In the genomic region with DNA sequence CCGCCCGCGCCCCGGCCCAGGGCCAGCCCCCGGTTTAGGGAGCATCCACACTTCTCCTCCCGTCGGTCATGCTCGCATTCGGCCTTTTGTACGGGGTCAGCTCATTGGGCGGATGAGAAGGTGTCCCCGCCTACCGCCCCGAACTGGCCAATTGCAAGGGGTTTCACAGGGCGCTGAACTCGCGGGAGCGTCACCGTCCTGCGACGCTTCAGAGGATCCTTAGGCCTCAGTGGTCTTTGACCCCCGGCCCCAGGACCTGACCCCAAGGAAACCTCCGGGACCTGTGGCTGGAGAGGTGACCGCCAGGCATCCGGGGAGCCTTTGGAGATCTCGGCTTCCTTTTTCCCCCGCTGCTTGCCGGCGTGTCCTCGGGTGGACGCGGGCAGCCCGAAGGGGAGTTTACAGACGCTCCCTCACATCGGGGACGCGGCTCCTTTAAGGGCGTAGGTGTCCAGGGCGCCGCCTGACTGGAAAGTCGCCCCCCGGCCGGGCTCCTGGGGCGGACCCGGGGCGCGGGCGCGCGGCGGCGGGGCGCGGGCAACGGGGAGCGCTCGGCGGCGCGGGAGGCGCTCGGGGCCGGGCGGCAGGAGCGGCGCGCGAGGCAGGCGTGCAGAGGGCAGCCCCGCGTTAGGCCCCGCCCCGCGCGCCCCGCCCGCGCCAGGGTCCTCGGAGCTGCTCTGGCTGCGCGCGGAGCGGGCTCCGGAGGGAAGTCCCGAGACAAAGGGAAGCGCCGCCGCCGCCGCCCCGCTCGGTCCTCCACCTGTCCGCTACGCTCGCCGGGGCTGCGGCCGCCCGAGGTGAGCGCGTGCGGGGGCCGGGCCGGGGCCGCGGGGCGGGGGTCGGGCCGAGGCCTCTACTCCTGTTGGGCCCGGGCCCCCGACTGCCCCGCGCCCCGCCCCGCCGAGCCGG, we compare ENCODE assay signal across 8 cellular contexts. TPM values are rescaled to one million over a fixed set of nuclear protein-coding genes. Genes with fewer than 3 reads are reported as not detected.
DNase-seq lines count a peak whose midpoint lies in the region; ATAC-seq and TF ChIP-seq lines count a peak whose summit lies in the region.

A gene (plus strand): TSS at position 660 of the 909 bp plus-strand sequence. CDS start 4,395 bp downstream, outside the sequence.

- peaks cover 40% of the 10 kb centered on the region for H4K20me1 ChIP-seq in Loucy (ENCODE audit: insufficient read depth, low read length, poor library complexity, severe bottlenecking)

- H3K79me2 ChIP-seq in Loucy (ENCODE audit: insufficient read depth, low read length) = peaks cover 44% of the 10 kb centered on the region

- H3F3A ChIP-seq in Loucy (ENCODE audit: low read depth) = no peaks in the 10 kb centered on the region

- peak; percentile 86 for ATAC-seq in RWPE2 (ENCODE audit: low read depth)
- peak; percentile 67 to 68 for ATAC-seq in naive thymus-derived CD8-positive, alpha-beta T cell
- ATAC-seq in stimulated activated naive B cell treated with anti-CD40 and anti-IgM and Interleukin-4, amounts not matched to agents 10 μg/mL and 1 μg/mL and 100 μg/mL, for 72 hours (replicated peaks) = peak; percentile 68 to 79

- H3K27ac ChIP-seq in RWPE2 (ENCODE audit: poor library complexity, severe bottlenecking) = peak within 1 kb of the TSS; percentile 84

- DNase-seq in EH (ENCODE audit: low read depth) = peak; percentile 94
- peak; percentile 96 for DNase-seq in H4 (ENCODE audit: low spot score)
- DNase-seq in RWPE2 (ENCODE audit: low spot score) = peak; percentile 97
- peak; percentile 98 for DNase-seq in activated T-helper 2 cell treated with anti-CD3 and anti-CD28 coated beads, Interferon-gamma antibody, Interleukin-2, Interleukin-4, amounts not matched to agents 10 μg/mL and 5 μg/mL and 100 μg/mL, durations not matched to agents 14 hours and 24 hours and 36 hours (ENCODE audit: low spot score)
- DNase-seq in fibroblast of mammary gland (ENCODE audit: low read depth) = peak; percentile 97
- peak; percentile 90 to 100 (median 98) for DNase-seq in naive thymus-derived CD8-positive, alpha-beta T cell
- peak; percentile 99 for DNase-seq in stimulated activated naive B cell treated with anti-CD40 and anti-IgM and Interleukin-4, amounts not matched to agents 10 μg/mL and 1 μg/mL and 100 μg/mL, for 72 hours

- H3K4me3 ChIP-seq in Loucy (ENCODE audit: low read length, poor library complexity, severe bottlenecking) (peak within 1 kb of the TSS; percentile 95), RWPE2 (ENCODE audit: severe bottlenecking) (peak within 1 kb of the TSS; percentile 46), fibroblast of mammary gland (ENCODE audit: control insufficient read depth, low read depth, low read length) (peak within 1 kb of the TSS; percentile 83)

- H3K27me3 ChIP-seq in Loucy (ENCODE audit: insufficient read depth, low read length, poor library complexity, severe bottlenecking) (no peaks in the 10 kb centered on the region), RWPE2 (ENCODE audit: insufficient read depth, poor library complexity, severe bottlenecking) (no peaks in the 10 kb centered on the region)

- no peaks in the 10 kb centered on the region for H3K9me3 Mint-ChIP-seq in activated T-helper 2 cell treated with anti-CD3 and anti-CD28 coated beads, Interferon-gamma antibody, Interleukin-2, Interleukin-4, amounts not matched to agents 10 μg/mL and 5 μg/mL and 100 μg/mL, durations not matched to agents 14 hours and 24 hours and 36 hours
- H3K9me3 Mint-ChIP-seq in naive thymus-derived CD8-positive, alpha-beta T cell = no peaks in the 10 kb centered on the region
- H3K9me3 Mint-ChIP-seq in stimulated activated naive B cell treated with anti-CD40 and anti-IgM and Interleukin-4, amounts not matched to agents 10 μg/mL and 1 μg/mL and 100 μg/mL, for 72 hours = no peaks in the 10 kb centered on the region

- peak within 1 kb of the TSS; percentile 92 for H3K4me3 Mint-ChIP-seq in activated T-helper 2 cell treated with anti-CD3 and anti-CD28 coated beads, Interferon-gamma antibody, Interleukin-2, Interleukin-4, amounts not matched to agents 10 μg/mL and 5 μg/mL and 100 μg/mL, durations not matched to agents 14 hours and 24 hours and 36 hours (ENCODE audit: low read depth)
- peak within 1 kb of the TSS; percentile 94 to 99 (median 98) for H3K4me3 Mint-ChIP-seq in naive thymus-derived CD8-positive, alpha-beta T cell
- peak within 1 kb of the TSS; percentile 96 to 97 for H3K4me3 Mint-ChIP-seq in stimulated activated naive B cell treated with anti-CD40 and anti-IgM and Interleukin-4, amounts not matched to agents 10 μg/mL and 1 μg/mL and 100 μg/mL, for 72 hours

- H3K4me1 Mint-ChIP-seq in activated T-helper 2 cell treated with anti-CD3 and anti-CD28 coated beads, Interferon-gamma antibody, Interleukin-2, Interleukin-4, amounts not matched to agents 10 μg/mL and 5 μg/mL and 100 μg/mL, durations not matched to agents 14 hours and 24 hours and 36 hours (ENCODE audit: low read depth) = peaks cover 12% of the 10 kb centered on the region
- peaks cover 23 to 70% (median 59%) of the 10 kb centered on the region in 4 donors for H3K4me1 Mint-ChIP-seq in naive thymus-derived CD8-positive, alpha-beta T cell
- H3K4me1 Mint-ChIP-seq in stimulated activated naive B cell treated with anti-CD40 and anti-IgM and Interleukin-4, amounts not matched to agents 10 μg/mL and 1 μg/mL and 100 μg/mL, for 72 hours = peaks cover 36 to 62% of the 10 kb centered on the region in 2 donors

- POLR2A ChIA-PET in naive thymus-derived CD8-positive, alpha-beta T cell (lab: Charles Lee) = interaction anchor here (0.6 to 1.8 kb wide), 23 partner anchors 8 to 846 kb away, joined by 3 to 17 read pairs (median 4); a partner anchor contains a TSS

- peak within 1 kb of the TSS; percentile 93 for H2AFZ ChIP-seq in Loucy (ENCODE audit: low read length)

- H3K9ac ChIP-seq in Loucy (ENCODE audit: low read depth, low read length, poor library complexity, severe bottlenecking) = peak within 1 kb of the TSS; percentile 92

- intact Hi-C loops in activated T-helper 2 cell treated with anti-CD3 and anti-CD28 coated beads, Interferon-gamma antibody, Interleukin-2, Interleukin-4, amounts not matched to agents 10 μg/mL and 5 μg/mL and 100 μg/mL, durations not matched to agents 14 hours and 24 hours and 36 hours (cut with micrococcal nuclease) = loop anchor here (2.0 to 10.0 kb wide), 3 partner anchors 70 to 466 kb away; a partner anchor contains a TSS

- peak within 1 kb of the TSS; percentile 88 for H3K4me2 ChIP-seq in Loucy (ENCODE audit: low read depth, low read length, poor library complexity, severe bottlenecking)

- H3K27me3 Mint-ChIP-seq in activated T-helper 2 cell treated with anti-CD3 and anti-CD28 coated beads, Interferon-gamma antibody, Interleukin-2, Interleukin-4, amounts not matched to agents 10 μg/mL and 5 μg/mL and 100 μg/mL, durations not matched to agents 14 hours and 24 hours and 36 hours (ENCODE audit: low read depth) = no peaks in the 10 kb centered on the region
- no peaks in the 10 kb centered on the region for H3K27me3 Mint-ChIP-seq in naive thymus-derived CD8-positive, alpha-beta T cell
- no peaks in the 10 kb centered on the region for H3K27me3 Mint-ChIP-seq in stimulated activated naive B cell treated with anti-CD40 and anti-IgM and Interleukin-4, amounts not matched to agents 10 μg/mL and 1 μg/mL and 100 μg/mL, for 72 hours

- TF ChIP-seq CTCF in Loucy (conservative IDR thresholded peaks at IDR 0.05; ENCODE audit: low read length) (no peak), RWPE2 (IDR thresholded peaks at IDR 0.05; ENCODE audit: poor library complexity, severe bottlenecking) (no peak), fibroblast of mammary gland (conservative IDR thresholded peaks at IDR 0.05; ENCODE audit: control insufficient read depth, insufficient read depth, low read depth, low read length) (no peak)

- no peaks in the 10 kb centered on the region for H3K9me3 ChIP-seq in Loucy (ENCODE audit: insufficient read depth, low read depth, low read length)
- no peaks in the 10 kb centered on the region for H3K9me3 ChIP-seq in RWPE2 (ENCODE audit: severe bottlenecking)

- H3K9me2 ChIP-seq in Loucy (replicated peaks; ENCODE audit: low read depth, low read length) = no peaks in the 10 kb centered on the region

- H3K36me3 Mint-ChIP-seq in activated T-helper 2 cell treated with anti-CD3 and anti-CD28 coated beads, Interferon-gamma antibody, Interleukin-2, Interleukin-4, amounts not matched to agents 10 μg/mL and 5 μg/mL and 100 μg/mL, durations not matched to agents 14 hours and 24 hours and 36 hours (ENCODE audit: low read depth) = peaks cover 34% of the 10 kb centered on the region
- peaks cover 0 to 10% (median 0%) of the 10 kb centered on the region in 3 donors for H3K36me3 Mint-ChIP-seq in naive thymus-derived CD8-positive, alpha-beta T cell
- H3K36me3 Mint-ChIP-seq in stimulated activated naive B cell treated with anti-CD40 and anti-IgM and Interleukin-4, amounts not matched to agents 10 μg/mL and 1 μg/mL and 100 μg/mL, for 72 hours = peaks cover 18 to 22% of the 10 kb centered on the region in 2 donors

- no peaks in the 10 kb centered on the region for H3K4me1 ChIP-seq in Loucy (ENCODE audit: insufficient read depth, low read length, poor library complexity, severe bottlenecking)
- peaks cover 9% of the 10 kb centered on the region for H3K4me1 ChIP-seq in RWPE2 (ENCODE audit: insufficient read depth, poor library complexity, severe bottlenecking)

- peak within 1 kb of the TSS; percentile 99 for H3K27ac Mint-ChIP-seq in activated T-helper 2 cell treated with anti-CD3 and anti-CD28 coated beads, Interferon-gamma antibody, Interleukin-2, Interleukin-4, amounts not matched to agents 10 μg/mL and 5 μg/mL and 100 μg/mL, durations not matched to agents 14 hours and 24 hours and 36 hours
- peak within 1 kb of the TSS; percentile 98 to 100 (median 100) for H3K27ac Mint-ChIP-seq in naive thymus-derived CD8-positive, alpha-beta T cell
- peak within 1 kb of the TSS; percentile 100 for H3K27ac Mint-ChIP-seq in stimulated activated naive B cell treated with anti-CD40 and anti-IgM and Interleukin-4, amounts not matched to agents 10 μg/mL and 1 μg/mL and 100 μg/mL, for 72 hours

- H3K36me3 ChIP-seq in Loucy (ENCODE audit: insufficient read depth, low read length) (no peaks in the 10 kb centered on the region; the same call in 1 of the 2 replicates), RWPE2 (ENCODE audit: low read depth) (peaks cover 33% of the 10 kb centered on the region)

RNA-seq across cellular contexts. Expression of the gene that starts here (rescaled TPM):
- total RNA-seq in H4 (2014; rRNA removed; shearing (Covaris generic)) = 77.4 and 121 TPM in 2 replicates
- total RNA-seq in activated T-helper 2 cell treated with anti-CD3 and anti-CD28 coated beads, Interferon-gamma antibody, Interleukin-2, Interleukin-4, amounts not matched to agents 10 μg/mL and 5 μg/mL and 100 μg/mL, durations not matched to agents 14 hours and 24 hours and 36 hours = 264 and 265 TPM in 2 replicates
- 100 to 1,000 TPM; 236 to 250 TPM for total RNA-seq in naive thymus-derived CD8-positive, alpha-beta T cell
- 10 to 100 TPM; 87.5 to 89.6 (median 89.0) TPM for polyA plus RNA-seq in naive thymus-derived CD8-positive, alpha-beta T cell

Comparison
In these comparisons a context has a peak if more than half of its experiments do, and no peak if none do; other contexts are left out.
1. Peak in every context shown above with its lines: DNase-seq, ATAC-seq, H3K4me3 ChIP-seq and H3K27ac ChIP-seq.